Comparison of ENCODE assay signal across 9 cellular contexts in genomic region chr7:13990984-13991790, GRCh38. TPM values are rescaled to one million over a fixed set of nuclear protein-coding genes. Genes with fewer than 3 reads are reported as not detected.
A peak's percentile ranks its signal among the peaks of the same experiment; 100 is the strongest.
DNase-seq lines count a peak whose midpoint lies in the region; ATAC-seq and TF ChIP-seq lines count a peak whose summit lies in the region.
"Had no signal": no experiment of that assay in that cellular context is flagged by ENCODE, and none has a peak within 500 bp of the region (broad histone marks: within the 10 kb centered on the region; RNA-seq: fewer than 3 reads in every experiment).

No MANE protein-coding gene starts in this region.

- H3K4me3 ChIP-seq in stomach: peak overlapping the region; percentile 53 to 70 (median 62)

- H3K27me3 ChIP-seq in stomach: no peaks in the 10 kb centered on the region

- intact Hi-C loops in Calu3 (cut with micrococcal nuclease; ENCODE audit: unreplicated experiment) (loop anchor here (2.0 kb wide), 2 partner anchors 466 to 700 kb away; no protein-coding TSS in a partner anchor), stomach (cut with DNase I; ENCODE audit: low total_unique reads) (no loop called here)

- H3K4me1 Mint-ChIP-seq in Calu3 (ENCODE audit: low read depth, unreplicated experiment) (no peaks in the 10 kb centered on the region), nephron progenitor cell (peaks cover 6% of the 10 kb centered on the region)
- H3K4me1 Mint-ChIP-seq: brain had no signal

- H3K27me3 Mint-ChIP-seq in Calu3 (ENCODE audit: unreplicated experiment) (no peaks in the 10 kb centered on the region), nephron progenitor cell (ENCODE audit: low read depth, poor library complexity) (no peaks in the 10 kb centered on the region)
- H3K27me3 Mint-ChIP-seq: brain had no signal

- H3K36me3 ChIP-seq in stomach: no peaks in the 10 kb centered on the region

- peak; percentile 99 for DNase-seq in Calu3
- DNase-seq in KG1 (lab: John Stamatoyannopoulos, UW): peak; percentile 94
- DNase-seq in RPMI7951 (ENCODE audit: low read depth): peak; percentile 100
- peak; percentile 47 for DNase-seq in activated effector memory CD4-positive, alpha-beta T cell treated with Interleukin-2 at 50 U/mL for 16 hours
- peak; percentile 99 for DNase-seq in foreskin melanocyte
- DNase-seq in nephron progenitor cell: peak; percentile 97
- peak; percentile 91 for DNase-seq in stomach

- no peaks in the 10 kb centered on the region for H3K9me3 Mint-ChIP-seq in Calu3 (ENCODE audit: low read depth, unreplicated experiment)
- H3K9me3 Mint-ChIP-seq in nephron progenitor cell: no peaks in the 10 kb centered on the region
- H3K9me3 Mint-ChIP-seq: brain had no signal

- H3K4me3 Mint-ChIP-seq in Calu3 (ENCODE audit: low read depth, unreplicated experiment) (no peak overlapping the region), nephron progenitor cell (no peak overlapping the region)
- H3K4me3 Mint-ChIP-seq: brain had no signal

- 1% methylated on average over 31 to 38 of the region's 38 CpGs for WGBS in stomach, 5 donors

- no peaks in the 10 kb centered on the region for H3K9me3 ChIP-seq in stomach

- no peak for TF ChIP-seq CTCF in Calu3 (IDR thresholded peaks at IDR 0.05; ENCODE audit: unreplicated experiment)
- no peak for TF ChIP-seq CTCF in nephron progenitor cell (IDR thresholded peaks at IDR 0.05)
- TF ChIP-seq CTCF in stomach (IDR thresholded peaks at IDR 0.05): peak in 4 of 7 experiments; percentile 21 to 47 (median 24)

- H3K27ac Mint-ChIP-seq in Calu3 (ENCODE audit: unreplicated experiment): no peak overlapping the region
- no peak overlapping the region for H3K27ac Mint-ChIP-seq in nephron progenitor cell
- H3K27ac Mint-ChIP-seq: brain had no signal

- CTCF ChIA-PET in Calu3 (lab: Charles Lee): interaction anchor here (0.5 to 3.5 kb wide), 13 partner anchors 10 to 699 kb away, joined by 3 to 23 read pairs (median 4); no protein-coding TSS in a partner anchor

- ATAC-seq in GM21717 (IDR thresholded peaks at IDR 0.05; ENCODE audit: unreplicated experiment): peak; percentile 83

- no peaks in the 10 kb centered on the region for H3K36me3 Mint-ChIP-seq in Calu3 (ENCODE audit: insufficient read depth, unreplicated experiment)
- H3K36me3 Mint-ChIP-seq in nephron progenitor cell (ENCODE audit: low read depth): no peaks in the 10 kb centered on the region
- H3K36me3 Mint-ChIP-seq: brain had no signal

- H3K4me1 ChIP-seq in stomach: peaks cover 0 to 25% (median 17%) of the 10 kb centered on the region in 4 donors

- peak overlapping the region; percentile 73 to 89 (median 84) for H3K27ac ChIP-seq in stomach

- BruUV-seq in Calu3 (replicated peaks; lab: Mats Ljungman, UMichigan): TSS peak; percentile 61

- no peak for TF ChIP-seq POLR2A in stomach (IDR thresholded peaks at IDR 0.05)

- TF ChIP-seq EP300 in stomach (IDR thresholded peaks at IDR 0.05): no peak

RNA-seq across cellular contexts. Expression of gene ETV1, which starts 1.7 kb away (rescaled TPM):
- total RNA-seq in Calu3 (2022): 44.4 and 45.9 TPM in 2 replicates
- total RNA-seq in RPMI7951 (2014; rRNA removed; shearing (Covaris generic)): 91.5 and 128 TPM in 2 replicates
- total RNA-seq in stomach: 10 to 100 TPM in 1 of 5 donors, 1 to 10 TPM in 3, under 1 TPM in 1; 0.29 to 17.6 (median 1.4) TPM
- 1 to 10 TPM in 2 of 3 donors, under 1 TPM in 1; 0.88 to 2.3 (median 1.2) TPM for polyA plus RNA-seq in stomach

Comparison
In these comparisons a context has a peak if more than half of its experiments do, and no peak if none do; other contexts are left out.
1. Peak in every context shown above with its lines: DNase-seq, ATAC-seq, H3K4me3 ChIP-seq and H3K27ac ChIP-seq.
2. DNase-seq: peak in every context shown above with its lines; median percentile 100 in RPMI7951; 99 in Calu3; 99 in foreskin melanocyte; 97 in nephron progenitor cell; 94 in KG1; 91 in stomach; 47 in activated effector memory CD4-positive, alpha-beta T cell treated with Interleukin-2 at 50 U/mL for 16 hours.
3. CTCF ChIP-seq: peak in stomach (4 of 7); none in Calu3 (single experiment) and nephron progenitor cell (single experiment).